Comparison of ENCODE assay signal across 8 cellular contexts in genomic region chr17:34961093-34961911, GRCh38. TPM values are rescaled to one million over a fixed set of nuclear protein-coding genes. Genes with fewer than 3 reads are reported as not detected.
DNase-seq lines count a peak whose midpoint lies in the region; ATAC-seq and TF ChIP-seq lines count a peak whose summit lies in the region.

Gene CCT6B, minus strand, starts transcription at chr17:34961460. Its CDS starts 67 bp downstream, at chr17:34961393.
Gene ZNF830, plus strand, starts transcription at chr17:34961540. Its CDS starts 27 bp downstream, at chr17:34961567.

- H3K36me3 ChIP-seq in right atrium auricular region (peaks cover 26% of the 10 kb centered on the region), prostate gland (no peaks in the 10 kb centered on the region), urinary bladder (ENCODE audit: insufficient read depth) (no peaks in the 10 kb centered on the region)

- TF ChIP-seq CTCF in right atrium auricular region (IDR thresholded peaks at IDR 0.05) (peak in 1 of 2 donors; percentile 15), prostate gland (IDR thresholded peaks at IDR 0.05) (peak in 1 of 4 experiments; percentile 6)

- peaks cover under 1% of the 10 kb centered on the region for H3K27me3 Mint-ChIP-seq in T-helper 1 cell treated with Interleukin-12 subunit alpha and Interleukin-12 subunit beta and Interleukin-4 antibody, amounts not matched to agents 30 μg/mL and 1 μg/mL, for 36 hours (ENCODE audit: low read depth)

- H3K4me3 ChIP-seq in right atrium auricular region (peak within 1 kb of the TSS; percentile 79 to 87), prostate gland (peak within 1 kb of the TSS; percentile 80 to 89), urinary bladder (ENCODE audit: low read depth, low read length) (peak within 1 kb of the TSS; percentile 78)

- ATAC-seq in HG02884 (IDR thresholded peaks at IDR 0.05; ENCODE audit: unreplicated experiment): peak; percentile 93

- no peaks in the 10 kb centered on the region for H3K9me3 ChIP-seq in right atrium auricular region
- no peaks in the 10 kb centered on the region for H3K9me3 ChIP-seq in prostate gland

- peaks cover 23% of the 10 kb centered on the region for H3K36me3 Mint-ChIP-seq in T-helper 1 cell treated with Interleukin-12 subunit alpha and Interleukin-12 subunit beta and Interleukin-4 antibody, amounts not matched to agents 30 μg/mL and 1 μg/mL, for 36 hours (ENCODE audit: low read depth)

- intact Hi-C loops in prostate gland (cut with DNase I): loop anchor here (2.0 to 10.0 kb wide), 2 partner anchors 127 to 603 kb away; partner anchors contain the start of gene SLFN14

- DNase-seq in NCI-H1694 (lab: John Stamatoyannopoulos, UW) (peak; percentile 95), right atrium auricular region (ENCODE audit: low spot score) (peak; percentile 94), prostate gland (ENCODE audit: low spot score) (peak; percentile 91)

- 0% methylated on average over 65 of the region's 65 CpGs for WGBS in prostate gland
- WGBS in urinary bladder: under 1% methylated on average over 65 of the region's 65 CpGs

- TF ChIP-seq POLR2A in GM15510 (IDR thresholded peaks at IDR 0.05; ENCODE audit: borderline replicate concordance, extremely low read depth, insufficient read length) (peak; percentile 82), prostate gland (IDR thresholded peaks at IDR 0.05) (peak; percentile 59)

- H3K4me3 Mint-ChIP-seq in T-helper 1 cell treated with Interleukin-12 subunit alpha and Interleukin-12 subunit beta and Interleukin-4 antibody, amounts not matched to agents 30 μg/mL and 1 μg/mL, for 36 hours: peak within 1 kb of the TSS; percentile 99

- H3K27ac ChIP-seq in angular gyrus (ENCODE audit: low read depth, low read length): peak within 1 kb of the TSS; percentile 98
- H3K27ac ChIP-seq in right atrium auricular region: peak within 1 kb of the TSS; percentile 90 to 93
- peak within 1 kb of the TSS; percentile 89 to 92 for H3K27ac ChIP-seq in prostate gland
- peak within 1 kb of the TSS; percentile 96 for H3K27ac ChIP-seq in urinary bladder (ENCODE audit: low read depth)

- peaks cover 7% of the 10 kb centered on the region for H3K9me3 Mint-ChIP-seq in T-helper 1 cell treated with Interleukin-12 subunit alpha and Interleukin-12 subunit beta and Interleukin-4 antibody, amounts not matched to agents 30 μg/mL and 1 μg/mL, for 36 hours

- peaks cover 16% of the 10 kb centered on the region for H3K4me1 Mint-ChIP-seq in T-helper 1 cell treated with Interleukin-12 subunit alpha and Interleukin-12 subunit beta and Interleukin-4 antibody, amounts not matched to agents 30 μg/mL and 1 μg/mL, for 36 hours (ENCODE audit: low read depth)

- peak within 1 kb of the TSS; percentile 99 for H3K27ac Mint-ChIP-seq in T-helper 1 cell treated with Interleukin-12 subunit alpha and Interleukin-12 subunit beta and Interleukin-4 antibody, amounts not matched to agents 30 μg/mL and 1 μg/mL, for 36 hours

- H3K27me3 ChIP-seq in right atrium auricular region (no peaks in the 10 kb centered on the region), prostate gland (replicated peaks; ENCODE audit: insufficient read depth) (no peaks in the 10 kb centered on the region)

- H3K4me1 ChIP-seq in right atrium auricular region (peaks cover 0 to 20% of the 10 kb centered on the region in 2 donors), prostate gland (replicated peaks) (no peaks in the 10 kb centered on the region), urinary bladder (ENCODE audit: insufficient read depth) (no peaks in the 10 kb centered on the region)

RNA-seq across cellular contexts. Expression of gene CCT6B, which starts in this region (rescaled TPM):
- 1 to 10 TPM; 1.8 to 1.9 TPM for total RNA-seq in right atrium auricular region
- total RNA-seq in prostate gland: 10 to 100 TPM in 1 of 2 donors, 1 to 10 TPM in 1; 7.1 to 11.9 TPM
- 8.3 TPM for total RNA-seq in urinary bladder
- polyA plus RNA-seq in urinary bladder: 1.5 TPM

RNA-seq across cellular contexts. Expression of gene ZNF830, which starts in this region (rescaled TPM):
- 1 to 10 TPM; 5.4 to 8.1 TPM for total RNA-seq in right atrium auricular region
- 10 to 100 TPM; 15.0 to 21.0 TPM for total RNA-seq in prostate gland
- total RNA-seq in urinary bladder: 14.8 TPM
- 12.0 TPM for polyA plus RNA-seq in urinary bladder

Comparison
In these comparisons a context has a peak if more than half of its experiments do, and no peak if none do; other contexts are left out.
1. Peak in every context shown above with its lines: DNase-seq, ATAC-seq, H3K4me3 ChIP-seq and H3K27ac ChIP-seq.